Comparison of ENCODE assay signal across 29 cellular contexts in genomic region chr12:128933039-128933438, GRCh38.
"Had no signal": no experiment of that assay in that cellular context is flagged by ENCODE, and none has a peak within 500 bp of the region (broad histone marks: within the 10 kb centered on the region; RNA-seq: fewer than 3 reads in every experiment).

No MANE protein-coding gene starts in this region.

- ATAC-seq: activated CD4-positive, CD25-positive, alpha-beta regulatory T cell treated with anti-CD3 and anti-CD28 coated beads, Interleukin-2, amount 50 U/mL, for 24 hours; activated CD8-positive, alpha-beta T cell treated with anti-CD3 and anti-CD28 coated beads for 36 hours; activated T-cell treated with anti-CD3 and anti-CD28 coated beads, Interleukin-2, amount 50 U/mL, for 4 hours; activated T-helper 17 cell treated with anti-CD3 and anti-CD28 coated beads, Interleukin-2, amount 50 U/mL, for 72 hours; esophagus mucosa; T-helper 17 cell had no signal

- H3K9me3 Mint-ChIP-seq: activated CD8-positive, alpha-beta T cell treated with anti-CD3 and anti-CD28 coated beads for 36 hours; activated T-cell treated with anti-CD3 and anti-CD28 coated beads, Interleukin-2, amount 50 U/mL, for 4 hours; activated T-helper 17 cell treated with anti-CD3 and anti-CD28 coated beads, Interleukin-2, amount 50 U/mL, for 72 hours; central memory CD8-positive, alpha-beta T cell; dendritic cell treated with granulocyte-macrophage colony-stimulating factor and Interleukin-4, amounts not matched to agents 40 ng/mL and 50 ng/mL, for 4 days; endodermal cell; T-helper 2 cell treated with Interferon-gamma antibody and Interleukin-4, amounts not matched to agents 5 μg/mL and 100 μg/mL, for 36 hours had no signal

- H3K27ac Mint-ChIP-seq: activated B cell treated with CpG ODN at 0.5 μM for 24 hours; activated CD8-positive, alpha-beta T cell treated with anti-CD3 and anti-CD28 coated beads for 36 hours; activated naive CD8-positive, alpha-beta T cell; activated T-helper 17 cell treated with anti-CD3 and anti-CD28 coated beads, Interleukin-2, amount 50 U/mL, for 72 hours; dendritic cell treated with granulocyte-macrophage colony-stimulating factor and Interleukin-4, amounts not matched to agents 40 ng/mL and 50 ng/mL, for 4 days; endodermal cell; T-helper 17 cell; T-helper 2 cell treated with Interferon-gamma antibody and Interleukin-4, amounts not matched to agents 5 μg/mL and 100 μg/mL, for 36 hours had no signal

- H3K4me1 Mint-ChIP-seq: activated B cell treated with CpG ODN at 0.5 μM for 24 hours; activated T-helper 17 cell treated with anti-CD3 and anti-CD28 coated beads, Interleukin-2, amount 50 U/mL, for 72 hours; central memory CD8-positive, alpha-beta T cell; T-helper 17 cell had no signal

- H3K27me3 Mint-ChIP-seq: activated T-helper 17 cell treated with anti-CD3 and anti-CD28 coated beads, Interleukin-2, amount 50 U/mL, for 72 hours; dendritic cell treated with granulocyte-macrophage colony-stimulating factor and Interleukin-4, amounts not matched to agents 40 ng/mL and 50 ng/mL, for 4 days; T-helper 17 cell had no signal

- H3K27me3 ChIP-seq: brain microvascular endothelial cell, dorsolateral prefrontal cortex had no signal

- H3K36me3 ChIP-seq: brain microvascular endothelial cell, WERI-Rb-1 had no signal

- H3K4me3 ChIP-seq: coronary artery, dorsolateral prefrontal cortex had no signal

- H3K4me3 Mint-ChIP-seq: activated B cell treated with CpG ODN at 0.5 μM for 24 hours; activated CD8-positive, alpha-beta T cell treated with anti-CD3 and anti-CD28 coated beads for 36 hours; activated naive CD8-positive, alpha-beta T cell; activated T-cell treated with anti-CD3 and anti-CD28 coated beads, Interleukin-2, amount 50 U/mL, for 4 hours; activated T-helper 17 cell treated with anti-CD3 and anti-CD28 coated beads, Interleukin-2, amount 50 U/mL, for 72 hours; central memory CD8-positive, alpha-beta T cell; dendritic cell treated with granulocyte-macrophage colony-stimulating factor and Interleukin-4, amounts not matched to agents 40 ng/mL and 50 ng/mL, for 4 days; endodermal cell; T-helper 17 cell; T-helper 2 cell treated with Interferon-gamma antibody and Interleukin-4, amounts not matched to agents 5 μg/mL and 100 μg/mL, for 36 hours had no signal

- H3K36me3 Mint-ChIP-seq: activated naive CD8-positive, alpha-beta T cell had no signal

- DNase-seq: activated B cell treated with CpG ODN at 0.5 μM for 24 hours; activated CD4-positive, alpha-beta T cell treated with anti-CD3 and anti-CD28 coated beads for 48 hours; activated CD4-positive, alpha-beta T cell treated with anti-CD3 and anti-CD28 coated beads, Interleukin-2, amount 50 U/mL, for 1 hour; activated CD4-positive, alpha-beta T cell treated with anti-CD3 and anti-CD28 coated beads, Interleukin-2, amount 50 U/mL, for 48 hours; activated CD8-positive, alpha-beta memory T cell treated with anti-CD3 and anti-CD28 coated beads for 24 hours; activated CD8-positive, alpha-beta T cell treated with anti-CD3 and anti-CD28 coated beads for 36 hours; activated effector memory CD4-positive, alpha-beta T cell treated with Interleukin-2 at 50 U/mL for 16 hours; activated gamma-delta T cell treated with Interleukin-2 at 50 U/mL for 16 hours; activated naive CD4-positive, alpha-beta T cell treated with anti-CD3 and anti-CD28 coated beads, Interleukin-2, amount 50 U/mL, for 16 hours; activated naive CD4-positive, alpha-beta T cell treated with Interleukin-2 at 50 U/mL for 16 hours; activated T-cell treated with anti-CD3 and anti-CD28 coated beads, Interleukin-2, amount 50 U/mL, for 4 hours; amniotic stem cell; brain microvascular endothelial cell; dorsolateral prefrontal cortex; effector memory CD4-positive, alpha-beta T cell; endodermal cell; foreskin fibroblast; head of caudate nucleus; T-helper 17 cell; T1000; WERI-Rb-1 had no signal

- H3K27ac ChIP-seq: brain microvascular endothelial cell, coronary artery, dorsolateral prefrontal cortex, WERI-Rb-1 had no signal
